Comparison of ENCODE assay signal across 9 cellular contexts in the genomic region with DNA sequence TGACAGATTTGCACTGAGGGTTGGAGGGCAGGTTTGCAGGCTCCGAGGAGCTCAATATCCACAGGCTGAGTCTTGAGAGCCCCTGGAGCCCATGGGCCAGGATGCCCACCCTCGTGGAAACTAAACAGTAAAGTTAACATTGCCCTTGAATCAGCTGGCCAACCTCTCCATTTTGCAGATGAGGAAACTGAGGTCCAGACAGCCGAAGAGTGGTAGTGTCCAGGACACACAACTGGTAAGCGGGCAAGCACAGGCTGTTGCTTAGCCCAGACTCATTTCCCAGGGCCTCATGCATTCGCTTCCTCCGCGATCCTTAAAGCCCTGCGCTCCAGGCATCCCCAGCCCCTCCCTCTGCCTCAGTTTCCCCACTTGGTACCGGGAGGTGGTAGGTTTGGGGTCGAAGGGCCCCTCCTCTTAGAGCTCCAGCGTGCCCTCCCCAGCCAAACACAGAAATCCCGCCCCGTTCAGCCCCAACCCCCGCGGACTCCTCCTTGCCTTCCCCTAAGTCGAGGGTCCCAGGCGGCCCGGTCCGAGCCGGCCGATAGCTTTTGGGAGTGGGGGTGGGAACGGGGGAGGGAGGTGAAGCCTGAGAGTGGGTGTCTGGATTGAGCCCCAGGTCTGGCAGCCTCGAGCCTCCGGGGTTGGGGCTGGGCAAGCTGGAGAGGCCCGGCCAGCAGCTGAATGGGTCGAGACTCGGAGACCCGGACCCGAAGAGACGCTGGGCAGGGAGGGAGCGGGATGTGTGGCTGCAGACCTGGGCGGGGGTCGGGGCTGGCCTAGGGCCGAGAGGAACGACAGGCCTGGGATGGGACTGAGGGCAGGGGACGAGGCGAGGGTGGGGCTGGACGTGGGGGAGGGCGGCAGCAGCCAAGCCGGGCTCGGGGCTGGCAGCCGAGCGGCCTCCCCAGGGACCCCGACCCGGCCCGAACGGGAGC. TPM values are rescaled to one million over a fixed set of nuclear protein-coding genes. Genes with fewer than 3 reads are reported as not detected.
A peak's percentile ranks its signal among the peaks of the same experiment; 100 is the strongest.
DNase-seq lines count a peak whose midpoint lies in the region; ATAC-seq and TF ChIP-seq lines count a peak whose summit lies in the region.
"Had no signal": no experiment of that assay in that cellular context is flagged by ENCODE, and none has a peak within 500 bp of the region (broad histone marks: within the 10 kb centered on the region; RNA-seq: fewer than 3 reads in every experiment).

No MANE protein-coding gene starts in this region.

- DNase-seq in HFF-Myc (ENCODE audit: extremely low read depth, low read depth) (no peak), breast epithelium (ENCODE audit: low spot score in 2 of 2) (no peak), kidney epithelial cell (ENCODE audit: low read depth) (no peak), thyroid gland (no peak), NCI-H524 treated with DMSO at 0.1 percent for 48 hours (lab: John Stamatoyannopoulos, UW) (no peak), posterior vena cava (ENCODE audit: low spot score) (no peak)
- DNase-seq: effector CD4-positive, alpha-beta T cell had no signal

- H3K36me3 ChIP-seq in breast epithelium (no peaks in the 10 kb centered on the region), kidney epithelial cell (ENCODE audit: control insufficient read depth, insufficient read depth, low read length) (peaks cover 2% of the 10 kb centered on the region), thyroid gland (no peaks in the 10 kb centered on the region)

- H3K4me1 Mint-ChIP-seq in stimulated activated memory B cell treated with anti-CD40 and anti-IgM and Interleukin-4, amounts not matched to agents 10 μg/mL and 1 μg/mL and 100 μg/mL, for 72 hours, result peaks cover 22% of the 10 kb centered on the region

- H3K27me3 ChIP-seq in breast epithelium (peaks cover 0 to 20% of the 10 kb centered on the region in 2 donors), kidney epithelial cell (ENCODE audit: control insufficient read depth, insufficient read depth, low read length) (peaks cover 32% of the 10 kb centered on the region), thyroid gland (no peaks in the 10 kb centered on the region)

- H3K36me3 Mint-ChIP-seq in stimulated activated memory B cell treated with anti-CD40 and anti-IgM and Interleukin-4, amounts not matched to agents 10 μg/mL and 1 μg/mL and 100 μg/mL, for 72 hours, result no peaks in the 10 kb centered on the region

- peak overlapping the region; percentile 18 for H3K4me3 Mint-ChIP-seq in stimulated activated memory B cell treated with anti-CD40 and anti-IgM and Interleukin-4, amounts not matched to agents 10 μg/mL and 1 μg/mL and 100 μg/mL, for 72 hours

- H3K27ac Mint-ChIP-seq in stimulated activated memory B cell treated with anti-CD40 and anti-IgM and Interleukin-4, amounts not matched to agents 10 μg/mL and 1 μg/mL and 100 μg/mL, for 72 hours, result no peak overlapping the region

- no peaks in the 10 kb centered on the region for H3K9me3 Mint-ChIP-seq in stimulated activated memory B cell treated with anti-CD40 and anti-IgM and Interleukin-4, amounts not matched to agents 10 μg/mL and 1 μg/mL and 100 μg/mL, for 72 hours

- H3K4me1 ChIP-seq in breast epithelium, result peaks cover 0 to 2% of the 10 kb centered on the region in 2 donors
- peaks cover 10 to 36% of the 10 kb centered on the region in 2 donors for H3K4me1 ChIP-seq in thyroid gland

- TF ChIP-seq CTCF in HFF-Myc (IDR thresholded peaks at IDR 0.05; ENCODE audit: low read depth, low read length, missing control alignments) (no peak), breast epithelium (IDR thresholded peaks at IDR 0.05) (no peak), kidney epithelial cell (IDR thresholded peaks at IDR 0.05; ENCODE audit: insufficient read depth, low read length, poor library complexity, severe bottlenecking) (no peak), thyroid gland (IDR thresholded peaks at IDR 0.05) (no peak)

- TF ChIP-seq POLR2A in breast epithelium (IDR thresholded peaks at IDR 0.05) (no peak), thyroid gland (IDR thresholded peaks at IDR 0.05) (no peak)

- H3K4me3 ChIP-seq in HFF-Myc (replicated peaks; ENCODE audit: low read depth, low read length), result peak overlapping the region; percentile 11; the same call in 1 of the 2 replicates
- H3K4me3 ChIP-seq in breast epithelium, result peak overlapping the region; percentile 50 to 73 (median 64)
- peak overlapping the region; percentile 55 for H3K4me3 ChIP-seq in kidney epithelial cell (ENCODE audit: low read depth, low read length)
- peak overlapping the region in 1 of 3 donors; percentile 40 for H3K4me3 ChIP-seq in thyroid gland (replicated peaks in 1 of 3)

- no peaks in the 10 kb centered on the region for H3K9me3 ChIP-seq in breast epithelium
- no peaks in the 10 kb centered on the region for H3K9me3 ChIP-seq in thyroid gland

- H3K27ac ChIP-seq in breast epithelium (peak overlapping the region; percentile 55 to 92), thyroid gland (peak overlapping the region in 1 of 3 donors; percentile 72)

- H3K27me3 Mint-ChIP-seq in stimulated activated memory B cell treated with anti-CD40 and anti-IgM and Interleukin-4, amounts not matched to agents 10 μg/mL and 1 μg/mL and 100 μg/mL, for 72 hours, result peaks cover 72% of the 10 kb centered on the region

- 31 to 36% methylated on average over 33 to 37 of the region's 47 CpGs for WGBS in thyroid gland, 2 donors

- no peak for ATAC-seq in stimulated activated memory B cell treated with anti-CD40 and anti-IgM and Interleukin-4, amounts not matched to agents 10 μg/mL and 1 μg/mL and 100 μg/mL, for 72 hours
- ATAC-seq in GM21526 (IDR thresholded peaks at IDR 0.05; ENCODE audit: low FRiP score, unreplicated experiment), result no peak

- intact Hi-C loops in breast epithelium (cut with DNase I; ENCODE audit: low total_unique reads) (loop anchor here (5.0 kb wide), 1 partner anchor 101 kb away; no protein-coding TSS in a partner anchor), thyroid gland (cut with DNase I) (no loop called here), posterior vena cava (cut with DNase I) (no loop called here)

RNA-seq across cellular contexts. Expression of a gene that starts 3.6 kb away (rescaled TPM):
- 10 to 100 TPM in 2 of 3 donors, 1 to 10 TPM in 1; 4.7 to 38.2 (median 13.4) TPM for total RNA-seq in breast epithelium
- 1.7 and 2.1 TPM in 2 replicates for total RNA-seq in kidney epithelial cell
- 10 to 100 TPM in 1 of 4 donors, 1 to 10 TPM in 3; 1.2 to 10.6 (median 4.4) TPM for total RNA-seq in thyroid gland
- 10 to 100 TPM in 1 of 2 donors, 1 to 10 TPM in 1; 5.8 to 17.9 TPM for total RNA-seq in posterior vena cava

RNA-seq across cellular contexts. Expression of a gene that starts 17.9 kb away (rescaled TPM):
- total RNA-seq in breast epithelium, result 1 to 10 TPM; 5.9 to 8.5 (median 6.2) TPM
- total RNA-seq in kidney epithelial cell, result 0.54 and 2.7 TPM in 2 replicates
- total RNA-seq in thyroid gland, result 1 to 10 TPM in 2 of 4 donors, not detected in 2; 1.8 to 2.8 TPM
- total RNA-seq in posterior vena cava, result 1 to 10 TPM; 3.2 to 5.9 TPM
